In genomic region chr11:68354181-68354872, GRCh38 we compare ENCODE assay signal across 7 cellular contexts. TPM values are rescaled to one million over a fixed set of nuclear protein-coding genes. Genes with fewer than 3 reads are reported as not detected.
A peak's percentile ranks its signal among the peaks of the same experiment; 100 is the strongest.
DNase-seq lines count a peak whose midpoint lies in the region; ATAC-seq, FAIRE-seq and TF ChIP-seq lines count a peak whose summit lies in the region.

No MANE protein-coding gene starts in this region.

- no peak overlapping the region for H3K4me2 ChIP-seq in HepG2 (ENCODE audit: low read depth, low read length)

- in situ Hi-C loops in HepG2 (cut with HindIII; ENCODE audit: extremely low pct_ligation_motif_present, low pct_unique_long_range_greater_than_20kb): no loop called here

- FAIRE-seq in HTR-8/SVneo (lab: Jason Lieb, UNC) (peak; percentile 97), HepG2 (lab: Jason Lieb, UNC) (no peak), GM12892 (lab: Jason Lieb, UNC) (no peak)

- no TSS peak for BruUV-seq in HepG2 (replicated peaks; lab: Mats Ljungman, UMichigan)

- peak; percentile 97 for DNase-seq in HTR-8/SVneo (ENCODE audit: insufficient read length, low spot score)
- peak; percentile 78 for DNase-seq in choroid plexus epithelial cell (ENCODE audit: low read depth)
- DNase-seq in HepG2 (ENCODE audit: low spot score): no peak
- peak; percentile 95 for DNase-seq in upper lobe of right lung
- DNase-seq in GM12892 (ENCODE audit: insufficient read length): no peak
- no peak for DNase-seq in effector CD8-positive, alpha-beta T cell (lab: John Stamatoyannopoulos, UW)

- TF ChIP-seq CTCF in choroid plexus epithelial cell (conservative IDR thresholded peaks at IDR 0.05; ENCODE audit: low read depth, low read length) (no peak), HepG2 (CRISPR knock-in tag; IDR thresholded peaks at IDR 0.05) (no peak), upper lobe of right lung (IDR thresholded peaks at IDR 0.05) (no peak)

- no peak overlapping the region for H2AFZ ChIP-seq in HepG2 (ENCODE audit: low read length)

- H3K4me3 ChIP-seq in choroid plexus epithelial cell (ENCODE audit: low read depth, low read length): no peak overlapping the region
- H3K4me3 ChIP-seq in HepG2 (replicated peaks in 1 of 3; ENCODE audit: insufficient read depth in 1 of 3, low read depth in 2 of 3, low read length in 3 of 3): no peak overlapping the region
- H3K4me3 ChIP-seq in upper lobe of right lung: no peak overlapping the region

- CTCF ChIA-PET in HepG2 (lab: Yijun Ruan, JAX; ENCODE audit: low intra/inter-chr PET ratio, low total read pairs): no interaction called here

- WGBS in HepG2 (ENCODE audit: low lambda C conversion rate): 97% methylated on average over 14 of the region's 25 CpGs

- H3K27ac ChIP-seq in HepG2 (ENCODE audit: extremely low read length, insufficient read depth, low read length) (no peak overlapping the region), upper lobe of right lung (peak overlapping the region; percentile 80)

- TF ChIP-seq POLR2A in HepG2 (IDR thresholded peaks at IDR 0.05; ENCODE audit: insufficient read depth in 1 of 2, low read depth in 2 of 2, low read length in 2 of 2) (no peak), GM12892 (IDR thresholded peaks at IDR 0.05; ENCODE audit: low read depth, low read length) (no peak)

- no peaks in the 10 kb centered on the region for H3K4me1 ChIP-seq in HepG2 (ENCODE audit: insufficient read depth, low read length)
- H3K4me1 ChIP-seq in upper lobe of right lung: peaks cover 29% of the 10 kb centered on the region

- H3K27me3 ChIP-seq in HepG2 (ENCODE audit: control insufficient read depth in 1 of 2, insufficient read depth in 2 of 2, low read length in 2 of 2): no peaks in the 10 kb centered on the region; a peak in 1 of 5 replicates
- H3K27me3 ChIP-seq in upper lobe of right lung: no peaks in the 10 kb centered on the region

- intact Hi-C loops in HepG2 (cut with micrococcal nuclease; ENCODE audit: unreplicated experiment) (no loop called here), upper lobe of right lung (cut with DNase I) (no loop called here)

- POLR2A ChIA-PET in HepG2 (lab: Yijun Ruan, JAX): no interaction called here

- ATAC-seq in HepG2: no peak
- peak; percentile 84 for ATAC-seq in upper lobe of right lung
- ATAC-seq in GM18907 (IDR thresholded peaks at IDR 0.05; ENCODE audit: unreplicated experiment): no peak

- TF ChIP-seq EP300 in HepG2 (IDR thresholded peaks at IDR 0.05; ENCODE audit: low read depth in 2 of 2, low read length in 2 of 2) (no peak), HepG2 (CRISPR knock-in tag; IDR thresholded peaks at IDR 0.05; ENCODE audit: borderline replicate concordance) (no peak)

- H3K9ac ChIP-seq in HepG2 (ENCODE audit: insufficient read depth, low read depth, low read length): no peak overlapping the region

- peaks cover 60% of the 10 kb centered on the region; the same call in 1 of the 2 replicates for H4K20me1 ChIP-seq in HepG2 (ENCODE audit: insufficient read depth, low read length)

- H3K79me2 ChIP-seq in HepG2 (ENCODE audit: insufficient read depth, low read length): peaks cover 48% of the 10 kb centered on the region

- no peaks in the 10 kb centered on the region for H3K9me3 ChIP-seq in HepG2 (ENCODE audit: low read length)
- no peaks in the 10 kb centered on the region for H3K9me3 ChIP-seq in upper lobe of right lung

- TF ChIP-seq RAD21 in HepG2 (CRISPR knock-in tag; IDR thresholded peaks at IDR 0.05): no peak

- H3K36me3 ChIP-seq in HepG2 (replicated peaks in 1 of 2; ENCODE audit: control insufficient read depth in 1 of 2, insufficient read depth in 2 of 2, low read length in 2 of 2) (peaks cover 57 to 88% of the 10 kb centered on the region in 2 experiments; a peak in 4 of 5 replicates), upper lobe of right lung (peaks cover 9% of the 10 kb centered on the region)

TF ChIP-seq in HepG2, 621 proteins besides CTCF, POLR2A, EP300 and RAD21:
- TF ChIP-seq ZNF629 (CRISPR knock-in tag; conservative IDR thresholded peaks at IDR 0.05) (peak; percentile 87), ZBTB33 (CRISPR knock-in tag; IDR thresholded peaks at IDR 0.05) (peak; percentile 60; the same call in 1 of the 2 replicates), ERF (CRISPR knock-in tag; IDR thresholded peaks at IDR 0.05) (no peak)

RNA-seq across cellular contexts. Expression of gene LRP5, which starts 41.9 kb away (rescaled TPM):
- total RNA-seq in HepG2 (2016; rRNA removed; fragmentation: Illumina TruSeq; extraction: Trizol) (23.6 and 40.4 TPM in 2 replicates), upper lobe of right lung (101 TPM)
- 19.7 and 22.6 TPM in 2 replicates for total RNA-seq in HepG2 (2016; cell fraction: cytosol; rRNA removed; fragmentation: Illumina TruSeq; extraction: Trizol; ENCODE audit: low read depth)
- 17.6 and 41.1 TPM in 2 replicates for total RNA-seq in HepG2 (2016; cell fraction: insoluble cytoplasmic fraction; rRNA removed; fragmentation: Illumina TruSeq; extraction: Trizol)
- 27.9 and 29.7 TPM in 2 replicates for total RNA-seq in HepG2 (2016; cell fraction: membrane; rRNA removed; fragmentation: Illumina TruSeq; extraction: Trizol)
- total RNA-seq in HepG2 (2016; cell fraction: nucleus; rRNA removed; fragmentation: Illumina TruSeq; extraction: Trizol): 50.9 and 60.6 TPM in 2 replicates
- polyA plus RNA-seq in HepG2 (2011; rRNA removed): 64.0 and 83.4 TPM in 2 replicates
- polyA plus RNA-seq in HepG2 (2011; cell fraction: cytosol; rRNA removed): 37.9 and 59.3 TPM in 2 replicates
- 131 and 158 TPM in 2 replicates for polyA plus RNA-seq in HepG2 (2011; cell fraction: nucleus; rRNA removed)
- polyA plus RNA-seq in HepG2 (2012): 80.7 and 119 TPM in 2 replicates
- 10.8 and 12.1 TPM in 2 replicates for polyA plus RNA-seq in HepG2 (2016; cell fraction: cytosol; fragmentation: Illumina TruSeq; extraction: Trizol; ENCODE audit: low read depth)
- polyA plus RNA-seq in HepG2 (2016; cell fraction: insoluble cytoplasmic fraction; fragmentation: Illumina TruSeq; extraction: Trizol; ENCODE audit: low read depth): 25.6 and 36.8 TPM in 2 replicates
- 20.7 and 25.9 TPM in 2 replicates for polyA plus RNA-seq in HepG2 (2016; cell fraction: membrane; fragmentation: Illumina TruSeq; extraction: Trizol; ENCODE audit: low read depth)
- polyA plus RNA-seq in HepG2 (2016; cell fraction: nucleus; fragmentation: Illumina TruSeq; extraction: Trizol; ENCODE audit: insufficient read depth, low read depth): 130 and 133 TPM in 2 replicates
- 49.7 and 219 TPM in 2 replicates for polyA minus RNA-seq in HepG2 (2011; rRNA and poly(A)+ RNA removed; ENCODE audit: low replicate concordance)
- 75.4 and 75.5 TPM in 2 replicates for polyA minus RNA-seq in HepG2 (2011; cell fraction: cytosol; rRNA and poly(A)+ RNA removed)
- 58.3 and 59.0 TPM in 2 replicates for polyA minus RNA-seq in HepG2 (2011; cell fraction: nucleus; rRNA and poly(A)+ RNA removed)
- polyA plus RNA-seq in GM12892 (2012; ENCODE audit: missing spikeins): 2.6 TPM

Comparison
In these comparisons a context has a peak if more than half of its experiments do, and no peak if none do; other contexts are left out.
1. DNase-seq: peak in HTR-8/SVneo (single experiment), choroid plexus epithelial cell (single experiment) and upper lobe of right lung (single experiment); none in HepG2 (single experiment), GM12892 (single experiment) and effector CD8-positive, alpha-beta T cell (single experiment).